18 cellular contexts compared by ENCODE assay signal in the genomic region with DNA sequence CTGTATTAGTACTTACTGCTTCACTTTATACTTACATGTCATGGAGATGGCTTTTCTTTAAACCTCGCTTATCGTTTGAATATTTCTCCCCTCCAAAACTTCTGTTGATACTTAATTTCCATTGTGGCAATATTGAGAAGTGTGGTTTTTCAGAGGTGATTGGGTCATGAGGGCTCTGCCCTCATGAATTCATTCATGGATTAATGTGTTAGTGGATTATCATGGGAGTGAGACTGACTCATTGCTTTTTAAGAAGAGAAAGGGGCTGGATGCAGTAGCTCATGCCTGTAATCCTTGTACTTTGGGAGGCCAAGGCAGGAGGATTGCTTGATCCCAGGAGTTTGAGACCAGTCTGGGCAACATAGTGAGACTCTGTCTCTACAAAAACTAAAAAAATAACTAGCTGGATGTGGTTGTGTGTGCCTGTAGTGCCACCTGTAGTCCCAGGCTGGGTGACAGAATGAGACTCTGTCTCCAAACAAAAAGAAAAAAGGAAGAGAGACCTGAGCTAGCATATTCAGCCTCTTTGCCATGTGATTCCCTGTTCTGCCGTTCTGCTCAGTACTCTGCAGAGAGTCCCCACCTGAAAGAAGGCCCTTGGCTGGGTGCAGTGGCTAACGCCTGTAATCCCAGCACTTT. TPM values are rescaled to one million over a fixed set of nuclear protein-coding genes. Genes with fewer than 3 reads are reported as not detected.
DNase-seq lines count a peak whose midpoint lies in the region; ATAC-seq and TF ChIP-seq lines count a peak whose summit lies in the region.
"Had no signal": no experiment of that assay in that cellular context is flagged by ENCODE, and none has a peak within 500 bp of the region (broad histone marks: within the 10 kb centered on the region; RNA-seq: fewer than 3 reads in every experiment).

No MANE protein-coding gene starts in this region.

- TF ChIP-seq CTCF in GM13977 (IDR thresholded peaks at IDR 0.05; ENCODE audit: extremely low read depth, insufficient read depth, missing control alignments) (peak; percentile 34), WTC11 (IDR thresholded peaks at IDR 0.05) (no peak), natural killer cell (IDR thresholded peaks at IDR 0.05) (no peak)

- in situ Hi-C loops in GM13977 (cut with MboI; ENCODE audit: low pct_unique_long_range_greater_than_20kb, low sequenced_read_pairs, unreplicated experiment): no loop called here

- POLR2A ChIA-PET in WTC11 (lab: Charles Lee): interaction anchor here (0.6 kb wide), 1 partner anchor 210 kb away, joined by 3 read pairs; no protein-coding TSS in a partner anchor

- intact Hi-C loops in natural killer cell (cut with micrococcal nuclease): no loop called here

- no peak overlapping the region for H3K27ac Mint-ChIP-seq in WTC11
- peak overlapping the region; percentile 4 to 78 for H3K27ac Mint-ChIP-seq in natural killer cell

- H3K9me3 Mint-ChIP-seq in WTC11: peaks cover 9% of the 10 kb centered on the region
- peaks cover 0 to 2% of the 10 kb centered on the region in 2 donors for H3K9me3 Mint-ChIP-seq in natural killer cell

- DNase-seq in NCI-H82 (lab: John Stamatoyannopoulos, UW) (peak; percentile 31), NCI-H82 treated with DMSO at 0.1 percent for 48 hours (lab: John Stamatoyannopoulos, UW; ENCODE audit: unreplicated experiment) (no peak), GM13977 (ENCODE audit: low spot score) (no peak), WTC11 (ENCODE audit: low spot score) (no peak), natural killer cell (no peak), DMS153 treated with DMSO at 0.1 percent for 48 hours (lab: John Stamatoyannopoulos, UW; ENCODE audit: unreplicated experiment) (no peak)
- no peak for DNase-seq in activated effector memory CD4-positive, alpha-beta T cell treated with Interleukin-2 at 50 U/mL for 16 hours
- DNase-seq: activated CD4-positive, alpha-beta T cell treated with anti-CD3 and anti-CD28 coated beads for 4 hours; activated CD8-positive, alpha-beta memory T cell treated with anti-CD3 and anti-CD28 coated beads, Interleukin-2, amount 50 U/mL, for 48 hours; activated naive CD4-positive, alpha-beta T cell treated with anti-CD3 and anti-CD28 coated beads, Interleukin-2, amount 50 U/mL, for 16 hours; BE2C; KG1; NCI-H1048; NCI-H2029 treated with DMSO at 0.1 percent for 48 hours; NCI-H510A; PC-9; T-helper 9 cell had no signal

- H3K27me3 Mint-ChIP-seq in WTC11 (ENCODE audit: low read depth) (no peaks in the 10 kb centered on the region), natural killer cell (ENCODE audit: low read depth in 2 of 2) (no peaks in the 10 kb centered on the region)

- CTCF ChIA-PET in WTC11 (lab: Charles Lee): interaction anchor here (0.6 to 1.6 kb wide), 7 partner anchors 8 to 159 kb away, joined by 3 to 4 read pairs (median 4); no protein-coding TSS in a partner anchor

- no peak overlapping the region for H3K4me3 Mint-ChIP-seq in WTC11
- H3K4me3 Mint-ChIP-seq in natural killer cell: no peak overlapping the region

- no peak for ATAC-seq in WTC11
- ATAC-seq in natural killer cell: no peak
- ATAC-seq in HG02885 (IDR thresholded peaks at IDR 0.05; ENCODE audit: poor library complexity, unreplicated experiment): no peak

- peaks cover 8% of the 10 kb centered on the region; the same call in 1 of the 2 replicates for H3K36me3 Mint-ChIP-seq in WTC11
- H3K36me3 Mint-ChIP-seq in natural killer cell: no peaks in the 10 kb centered on the region

- H3K4me1 Mint-ChIP-seq in WTC11: no peaks in the 10 kb centered on the region
- H3K4me1 Mint-ChIP-seq in natural killer cell: peaks cover 46 to 64% of the 10 kb centered on the region in 2 donors

TF ChIP-seq in WTC11, 78 proteins besides CTCF, POLR2A, EP300 and RAD21:
- TF ChIP-seq ZNF121 (CRISPR knock-in tag; IDR thresholded peaks at IDR 0.05): 0 out of 2 replicates have a peak, but pooled peaks have one; percentile 19
- TF ChIP-seq, protein P1, sequence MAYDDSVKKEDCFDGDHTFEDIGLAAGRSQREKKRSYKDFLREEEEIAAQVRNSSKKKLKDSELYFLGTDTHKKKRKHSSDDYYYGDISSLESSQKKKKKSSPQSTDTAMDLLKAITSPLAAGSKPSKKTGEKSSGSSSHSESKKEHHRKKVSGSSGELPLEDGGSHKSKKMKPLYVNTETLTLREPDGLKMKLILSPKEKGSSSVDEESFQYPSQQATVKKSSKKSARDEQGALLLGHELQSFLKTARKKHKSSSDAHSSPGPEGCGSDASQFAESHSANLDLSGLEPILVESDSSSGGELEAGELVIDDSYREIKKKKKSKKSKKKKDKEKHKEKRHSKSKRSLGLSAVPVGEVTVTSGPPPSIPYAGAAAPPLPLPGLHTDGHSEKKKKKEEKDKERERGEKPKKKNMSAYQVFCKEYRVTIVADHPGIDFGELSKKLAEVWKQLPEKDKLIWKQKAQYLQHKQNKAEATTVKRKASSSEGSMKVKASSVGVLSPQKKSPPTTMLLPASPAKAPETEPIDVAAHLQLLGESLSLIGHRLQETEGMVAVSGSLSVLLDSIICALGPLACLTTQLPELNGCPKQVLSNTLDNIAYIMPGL (CRISPR knock-in tag; IDR thresholded peaks at IDR 0.05): no peak
- TF ChIP-seq RORB (CRISPR knock-in tag; IDR thresholded peaks at IDR 0.05): no peak
- TF ChIP-seq ZNF416 (CRISPR knock-in tag; IDR thresholded peaks at IDR 0.05): no peak
- no peak for TF ChIP-seq TEAD1 (CRISPR knock-in tag; IDR thresholded peaks at IDR 0.05)
- TF ChIP-seq CREB1 (CRISPR knock-in tag; IDR thresholded peaks at IDR 0.05): no peak

RNA-seq across cellular contexts. Expression of a gene that starts 30.2 kb away (rescaled TPM):
- 76.9 to 126 TPM (median 116 TPM) in 3 replicates for total RNA-seq in WTC11 (2021)
- total RNA-seq in natural killer cell: 100 to 1,000 TPM; 145 to 168 (median 153) TPM
